ENCODE assay signal across 8 cellular contexts in genomic region chr11:125568970-125569912, GRCh38. TPM values are rescaled to one million over a fixed set of nuclear protein-coding genes. Genes with fewer than 3 reads are reported as not detected.
DNase-seq lines count a peak whose midpoint lies in the region; ATAC-seq and TF ChIP-seq lines count a peak whose summit lies in the region.

Gene EI24, plus strand, starts transcription at chr11:125569477. Its CDS starts 3,051 bp downstream, at chr11:125572528.

- H3K27ac Mint-ChIP-seq in naive thymus-derived CD8-positive, alpha-beta T cell: peak within 1 kb of the TSS; percentile 83 to 97 (median 94)

- H3K36me3 ChIP-seq in Karpas-422 (ENCODE audit: insufficient read depth, low read length): peaks cover 4% of the 10 kb centered on the region; the same call in 1 of the 2 replicates
- H3K36me3 ChIP-seq in fibroblast of lung (ENCODE audit: control insufficient read depth, insufficient read depth, low read length): no peaks in the 10 kb centered on the region

- peak within 1 kb of the TSS; percentile 88 to 95 (median 92) for H3K4me3 Mint-ChIP-seq in naive thymus-derived CD8-positive, alpha-beta T cell

- POLR2A ChIA-PET in naive thymus-derived CD8-positive, alpha-beta T cell (lab: Charles Lee): interaction anchor here (0.7 to 2.8 kb wide), 10 partner anchors 18 to 616 kb away, joined by 3 to 59 read pairs (median 4); partner anchors contain the start of genes CHEK1, HYLS1 and STT3A

- no peaks in the 10 kb centered on the region for H3K27me3 Mint-ChIP-seq in naive thymus-derived CD8-positive, alpha-beta T cell

- H3K79me2 ChIP-seq in Karpas-422 (ENCODE audit: low read length) (peaks cover 25% of the 10 kb centered on the region), fibroblast of lung (ENCODE audit: control insufficient read depth, insufficient read depth, low read length) (peaks cover 19% of the 10 kb centered on the region)

- DNase-seq in EH (ENCODE audit: low read depth) (peak; percentile 94), Karpas-422 (peak; percentile 92), RPMI7951 (ENCODE audit: low read depth) (peak; percentile 93), fibroblast of lung (ENCODE audit: low read depth in 2 of 2) (peak; percentile 90 to 92)
- peak; percentile 69 to 83 for DNase-seq in activated T-helper 1 cell treated with anti-CD3 and anti-CD28 coated beads, Interleukin-2, amount 50 U/mL, for 16 hours (ENCODE audit: low read depth in 1 of 2, low spot score in 1 of 2)
- DNase-seq in naive thymus-derived CD8-positive, alpha-beta T cell: peak; percentile 78 to 89 (median 81)
- DNase-seq in stimulated activated naive CD4-positive, alpha-beta T cell (lab: John Stamatoyannopoulos, UW): peak; percentile 69 to 82 (median 78)

- H3K9me2 ChIP-seq in Karpas-422 (replicated peaks; ENCODE audit: insufficient read depth, low read length): no peaks in the 10 kb centered on the region

- ATAC-seq in GM21825 (IDR thresholded peaks at IDR 0.05; ENCODE audit: unreplicated experiment): peak; percentile 98
- ATAC-seq in naive thymus-derived CD8-positive, alpha-beta T cell: peak; percentile 93 to 96

- H3K9ac ChIP-seq in Karpas-422 (ENCODE audit: low read length) (peak within 1 kb of the TSS; percentile 87), fibroblast of lung (ENCODE audit: insufficient read depth, low read length) (peak within 1 kb of the TSS; percentile 96)

- peaks cover 12 to 46% (median 42%) of the 10 kb centered on the region in 4 donors for H3K4me1 Mint-ChIP-seq in naive thymus-derived CD8-positive, alpha-beta T cell

- H3K4me3 ChIP-seq in Karpas-422 (ENCODE audit: low read length): peak within 1 kb of the TSS; percentile 75
- H3K4me3 ChIP-seq in fibroblast of lung (replicated peaks in 1 of 4; ENCODE audit: control extremely low read depth in 1 of 4, insufficient read depth in 1 of 4, low read depth in 3 of 4, low read length in 4 of 4): peak within 1 kb of the TSS; percentile 93 to 98 (median 96)

- H3K27ac ChIP-seq in Karpas-422 (ENCODE audit: low read length): peak within 1 kb of the TSS; percentile 14; the same call in 1 of the 2 replicates
- peak within 1 kb of the TSS; percentile 88 for H3K27ac ChIP-seq in fibroblast of lung (ENCODE audit: insufficient read depth, low read length)

- peak within 1 kb of the TSS; percentile 71; the same call in 1 of the 2 replicates for H2AFZ ChIP-seq in Karpas-422 (ENCODE audit: low read length)
- peak within 1 kb of the TSS; percentile 86 for H2AFZ ChIP-seq in fibroblast of lung (ENCODE audit: low read length)

- H3K9me3 ChIP-seq in Karpas-422 (ENCODE audit: low read length): no peaks in the 10 kb centered on the region
- H3K9me3 ChIP-seq in fibroblast of lung (ENCODE audit: control insufficient read depth, insufficient read depth, low read depth, low read length): no peaks in the 10 kb centered on the region

- H3K4me1 ChIP-seq in Karpas-422 (ENCODE audit: low read length) (peaks cover 13% of the 10 kb centered on the region), fibroblast of lung (ENCODE audit: control insufficient read depth, extremely low read depth, insufficient read depth, low read length) (peaks cover 6% of the 10 kb centered on the region)

- H3K36me3 Mint-ChIP-seq in naive thymus-derived CD8-positive, alpha-beta T cell: peaks cover 2 to 24% (median 2%) of the 10 kb centered on the region in 3 donors

- H3K4me2 ChIP-seq in Karpas-422 (ENCODE audit: low read depth, low read length, poor library complexity, severe bottlenecking) (peak within 1 kb of the TSS; percentile 75), fibroblast of lung (ENCODE audit: extremely low read depth, insufficient read depth, low read length) (peak within 1 kb of the TSS; percentile 99)

- no peaks in the 10 kb centered on the region for H3K9me3 Mint-ChIP-seq in naive thymus-derived CD8-positive, alpha-beta T cell

- H4K20me1 ChIP-seq in Karpas-422 (ENCODE audit: insufficient read depth, low read depth, low read length) (no peaks in the 10 kb centered on the region), fibroblast of lung (ENCODE audit: control insufficient read depth, extremely low read depth, insufficient read depth, low read length) (no peaks in the 10 kb centered on the region)

- H3K27me3 ChIP-seq in Karpas-422 (ENCODE audit: low read length) (no peaks in the 10 kb centered on the region), fibroblast of lung (ENCODE audit: control insufficient read depth, insufficient read depth, low read length) (no peaks in the 10 kb centered on the region)

- peak; percentile 65 to 72 for TF ChIP-seq CTCF in fibroblast of lung (conservative IDR thresholded peaks at IDR 0.05 in 1 of 2, IDR thresholded peaks at IDR 0.05 in 1 of 2; ENCODE audit: low read depth in 1 of 2, low read length in 2 of 2)

RNA-seq across cellular contexts. Expression of gene EI24, which starts in this region (rescaled TPM):
- total RNA-seq in Karpas-422 (2014; rRNA removed; shearing (Covaris generic); ENCODE audit: low replicate concordance): 19.9 and 41.6 TPM in 2 replicates
- 112 and 113 TPM in 2 replicates for total RNA-seq in RPMI7951 (2014; rRNA removed; shearing (Covaris generic))
- total RNA-seq in fibroblast of lung: 94.6 and 107 TPM in 2 replicates
- 180 and 185 TPM in 2 replicates for polyA plus RNA-seq in fibroblast of lung
- polyA plus RNA-seq in fibroblast of lung (2012): 84.4 and 93.4 TPM in 2 replicates
- 66.1 and 75.0 TPM in 2 replicates for polyA minus RNA-seq in fibroblast of lung (ENCODE audit: low replicate concordance)
- total RNA-seq in naive thymus-derived CD8-positive, alpha-beta T cell: 10 to 100 TPM; 34.6 to 39.4 TPM
- polyA plus RNA-seq in naive thymus-derived CD8-positive, alpha-beta T cell: 10 to 100 TPM; 56.0 to 84.4 (median 74.0) TPM

Comparison
In these comparisons a context has a peak if more than half of its experiments do, and no peak if none do; other contexts are left out.
1. Peak in every context shown above with its lines: DNase-seq, ATAC-seq, H3K4me3 ChIP-seq and H3K27ac ChIP-seq.